ENCODE assay signal across 1 cellular context in genomic region chr2:154447727-154448418, GRCh38.
A peak's percentile ranks its signal among the peaks of the same experiment; 100 is the strongest.
TF ChIP-seq lines count a peak whose summit lies in the region.

No MANE protein-coding gene starts in this region.

TF ChIP-seq in HepG2, 621 proteins besides CTCF, POLR2A, EP300 and RAD21 (continued from another document and continues in another):
- peak; percentile 96 for TF ChIP-seq HOMEZ (CRISPR knock-in tag; IDR thresholded peaks at IDR 0.05; ENCODE audit: low read depth)
- TF ChIP-seq MIXL1 (CRISPR knock-in tag; IDR thresholded peaks at IDR 0.05), result peak; percentile 69
- TF ChIP-seq NFYC (CRISPR knock-in tag; IDR thresholded peaks at IDR 0.05), result 0 out of 2 replicates have a peak, but pooled peaks have one; percentile 48
- peak; percentile 53 for TF ChIP-seq MED1 (CRISPR knock-in tag; IDR thresholded peaks at IDR 0.05)
- no peak for TF ChIP-seq ZNF326 (CRISPR knock-in tag; IDR thresholded peaks at IDR 0.05; ENCODE audit: borderline replicate concordance)
- TF ChIP-seq ZNF790 (CRISPR knock-in tag; IDR thresholded peaks at IDR 0.05; ENCODE audit: borderline replicate concordance), result no peak
- TF ChIP-seq KAT8 (CRISPR knock-in tag; IDR thresholded peaks at IDR 0.05), result peak; percentile 61; the same call in 1 of the 2 replicates
- TF ChIP-seq MBNL3 (CRISPR knock-in tag; conservative IDR thresholded peaks at IDR 0.05), result 0 out of 2 replicates have a peak, but pooled peaks have one; percentile 11
- TF ChIP-seq ZFP62 (CRISPR knock-in tag; IDR thresholded peaks at IDR 0.05), result no peak
- peak; percentile 43; the same call in 1 of the 2 replicates for TF ChIP-seq SP140L (CRISPR knock-in tag; IDR thresholded peaks at IDR 0.05; ENCODE audit: borderline replicate concordance)
- peak; percentile 55; the same call in 1 of the 2 replicates for TF ChIP-seq NCOR1 (IDR thresholded peaks at IDR 0.05; ENCODE audit: borderline replicate concordance, low read length)
- peak; percentile 24; the same call in 1 of the 2 replicates for TF ChIP-seq KLF11 (CRISPR knock-in tag; IDR thresholded peaks at IDR 0.05)
- no peak for TF ChIP-seq PRPF4 (IDR thresholded peaks at IDR 0.05; ENCODE audit: low read depth, low read length, poor library complexity, severe bottlenecking)
- TF ChIP-seq JARID2 (CRISPR knock-in tag; IDR thresholded peaks at IDR 0.05; ENCODE audit: insufficient replicate concordance), result no peak
- TF ChIP-seq ZNF75D (CRISPR knock-in tag; IDR thresholded peaks at IDR 0.05; ENCODE audit: borderline replicate concordance), result no peak
- peak; percentile 38; the same call in 1 of the 2 replicates for TF ChIP-seq CHD4 (IDR thresholded peaks at IDR 0.05; ENCODE audit: borderline replicate concordance, low read length)
- peak; percentile 8; the same call in 1 of the 2 replicates for TF ChIP-seq STAG1 (CRISPR knock-in tag; IDR thresholded peaks at IDR 0.05)
- TF ChIP-seq ZFP36L1 (CRISPR knock-in tag; IDR thresholded peaks at IDR 0.05), result peak; percentile 67; the same call in 1 of the 2 replicates
- TF ChIP-seq SOX13 (IDR thresholded peaks at IDR 0.05), result no peak
- peak in 1 of 2 experiments; percentile 87; a peak in 2 of 4 replicates for TF ChIP-seq SOX13 (CRISPR knock-in tag; conservative IDR thresholded peaks at IDR 0.05 in 1 of 2, IDR thresholded peaks at IDR 0.05 in 1 of 2)
- no peak for TF ChIP-seq RFX5 (IDR thresholded peaks at IDR 0.05; ENCODE audit: low read depth, low read length)
- TF ChIP-seq, protein P1, sequence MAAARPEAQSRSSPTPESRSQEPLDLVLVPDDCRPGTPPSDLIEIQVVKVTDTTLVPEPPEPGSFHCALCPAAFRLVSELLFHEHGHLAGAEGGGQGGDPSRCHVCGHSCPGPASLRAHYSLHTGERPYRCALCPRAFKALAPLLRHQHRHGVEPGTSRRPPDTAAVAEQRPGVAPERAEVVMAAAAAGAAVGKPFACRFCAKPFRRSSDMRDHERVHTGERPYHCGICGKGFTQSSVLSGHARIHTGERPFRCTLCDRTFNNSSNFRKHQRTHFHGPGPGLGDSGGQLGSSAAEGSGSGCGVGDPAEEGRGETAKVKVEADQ (CRISPR knock-in tag; IDR thresholded peaks at IDR 0.05; ENCODE audit: borderline replicate concordance), result peak; percentile 71; the same call in 1 of the 2 replicates
- TF ChIP-seq MIER3 (CRISPR knock-in tag; IDR thresholded peaks at IDR 0.05; ENCODE audit: borderline replicate concordance), result 0 out of 2 replicates have a peak, but pooled peaks have one; percentile 38
- TF ChIP-seq SRF (IDR thresholded peaks at IDR 0.05; ENCODE audit: low read depth, low read length), result peak; percentile 98
- TF ChIP-seq ESRRA (CRISPR knock-in tag; IDR thresholded peaks at IDR 0.05; ENCODE audit: low read depth), result peak; percentile 16; the same call in 1 of the 2 replicates
- TF ChIP-seq ZBTB38 (CRISPR knock-in tag; IDR thresholded peaks at IDR 0.05), result no peak
- TF ChIP-seq, protein P2, sequence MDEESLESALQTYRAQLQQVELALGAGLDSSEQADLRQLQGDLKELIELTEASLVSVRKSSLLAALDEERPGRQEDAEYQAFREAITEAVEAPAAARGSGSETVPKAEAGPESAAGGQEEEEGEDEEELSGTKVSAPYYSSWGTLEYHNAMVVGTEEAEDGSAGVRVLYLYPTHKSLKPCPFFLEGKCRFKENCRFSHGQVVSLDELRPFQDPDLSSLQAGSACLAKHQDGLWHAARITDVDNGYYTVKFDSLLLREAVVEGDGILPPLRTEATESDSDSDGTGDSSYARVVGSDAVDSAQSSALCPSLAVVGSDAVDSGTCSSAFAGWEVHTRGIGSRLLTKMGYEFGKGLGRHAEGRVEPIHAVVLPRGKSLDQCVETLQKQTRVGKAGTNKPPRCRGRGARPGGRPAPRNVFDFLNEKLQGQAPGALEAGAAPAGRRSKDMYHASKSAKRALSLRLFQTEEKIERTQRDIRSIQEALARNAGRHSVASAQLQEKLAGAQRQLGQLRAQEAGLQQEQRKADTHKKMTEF (CRISPR knock-in tag; IDR thresholded peaks at IDR 0.05), result peak; percentile 69
- no peak for TF ChIP-seq FOXA1 (IDR thresholded peaks at IDR 0.05)
- peak; percentile 73 for TF ChIP-seq FOXA1 (CRISPR knock-in tag; IDR thresholded peaks at IDR 0.05)
- no peak for TF ChIP-seq ATAD3A (CRISPR knock-in tag; IDR thresholded peaks at IDR 0.05)
- TF ChIP-seq FOXK1 (CRISPR knock-in tag; IDR thresholded peaks at IDR 0.05; ENCODE audit: borderline replicate concordance, low read depth), result 0 out of 2 replicates have a peak, but pooled peaks have one; percentile 33
- peak; percentile 81 for TF ChIP-seq KDM6A (CRISPR knock-in tag; IDR thresholded peaks at IDR 0.05; ENCODE audit: low read depth)
- TF ChIP-seq, protein P3, sequence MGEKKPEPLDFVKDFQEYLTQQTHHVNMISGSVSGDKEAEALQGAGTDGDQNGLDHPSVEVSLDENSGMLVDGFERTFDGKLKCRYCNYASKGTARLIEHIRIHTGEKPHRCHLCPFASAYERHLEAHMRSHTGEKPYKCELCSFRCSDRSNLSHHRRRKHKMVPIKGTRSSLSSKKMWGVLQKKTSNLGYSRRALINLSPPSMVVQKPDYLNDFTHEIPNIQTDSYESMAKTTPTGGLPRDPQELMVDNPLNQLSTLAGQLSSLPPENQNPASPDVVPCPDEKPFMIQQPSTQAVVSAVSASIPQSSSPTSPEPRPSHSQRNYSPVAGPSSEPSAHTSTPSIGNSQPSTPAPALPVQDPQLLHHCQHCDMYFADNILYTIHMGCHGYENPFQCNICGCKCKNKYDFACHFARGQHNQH (CRISPR knock-in tag; IDR thresholded peaks at IDR 0.05), result peak; percentile 64; the same call in 1 of the 2 replicates
- TF ChIP-seq, protein P4, sequence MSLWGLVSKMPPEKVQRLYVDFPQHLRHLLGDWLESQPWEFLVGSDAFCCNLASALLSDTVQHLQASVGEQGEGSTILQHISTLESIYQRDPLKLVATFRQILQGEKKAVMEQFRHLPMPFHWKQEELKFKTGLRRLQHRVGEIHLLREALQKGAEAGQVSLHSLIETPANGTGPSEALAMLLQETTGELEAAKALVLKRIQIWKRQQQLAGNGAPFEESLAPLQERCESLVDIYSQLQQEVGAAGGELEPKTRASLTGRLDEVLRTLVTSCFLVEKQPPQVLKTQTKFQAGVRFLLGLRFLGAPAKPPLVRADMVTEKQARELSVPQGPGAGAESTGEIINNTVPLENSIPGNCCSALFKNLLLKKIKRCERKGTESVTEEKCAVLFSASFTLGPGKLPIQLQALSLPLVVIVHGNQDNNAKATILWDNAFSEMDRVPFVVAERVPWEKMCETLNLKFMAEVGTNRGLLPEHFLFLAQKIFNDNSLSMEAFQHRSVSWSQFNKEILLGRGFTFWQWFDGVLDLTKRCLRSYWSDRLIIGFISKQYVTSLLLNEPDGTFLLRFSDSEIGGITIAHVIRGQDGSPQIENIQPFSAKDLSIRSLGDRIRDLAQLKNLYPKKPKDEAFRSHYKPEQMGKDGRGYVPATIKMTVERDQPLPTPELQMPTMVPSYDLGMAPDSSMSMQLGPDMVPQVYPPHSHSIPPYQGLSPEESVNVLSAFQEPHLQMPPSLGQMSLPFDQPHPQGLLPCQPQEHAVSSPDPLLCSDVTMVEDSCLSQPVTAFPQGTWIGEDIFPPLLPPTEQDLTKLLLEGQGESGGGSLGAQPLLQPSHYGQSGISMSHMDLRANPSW (CRISPR knock-in tag; IDR thresholded peaks at IDR 0.05; ENCODE audit: borderline replicate concordance), result peak; percentile 26; the same call in 1 of the 2 replicates
- no peak for TF ChIP-seq FOXP1 (IDR thresholded peaks at IDR 0.05)
- peak; percentile 69 for TF ChIP-seq FOXP1 (CRISPR knock-in tag; IDR thresholded peaks at IDR 0.05)
- no peak for TF ChIP-seq REXO4 (CRISPR knock-in tag; IDR thresholded peaks at IDR 0.05; ENCODE audit: borderline replicate concordance)
- no peak for TF ChIP-seq IKZF4 (CRISPR knock-in tag; IDR thresholded peaks at IDR 0.05; ENCODE audit: borderline replicate concordance, low read depth, not compliant biosample characterization)
- TF ChIP-seq ZNF329 (CRISPR knock-in tag; IDR thresholded peaks at IDR 0.05; ENCODE audit: low read depth), result no peak
- 0 out of 2 replicates have a peak, but pooled peaks have one; percentile 42 for TF ChIP-seq ZNF33B (CRISPR knock-in tag; IDR thresholded peaks at IDR 0.05)
- no peak for TF ChIP-seq ZNF83 (CRISPR knock-in tag; IDR thresholded peaks at IDR 0.05; ENCODE audit: borderline replicate concordance)
- peak; percentile 19; the same call in 1 of the 2 replicates for TF ChIP-seq ARID4A (CRISPR knock-in tag; IDR thresholded peaks at IDR 0.05; ENCODE audit: borderline replicate concordance)
- TF ChIP-seq ZNF672 (CRISPR knock-in tag; IDR thresholded peaks at IDR 0.05), result no peak
- TF ChIP-seq HNF4G (IDR thresholded peaks at IDR 0.05; ENCODE audit: borderline replicate concordance, low read depth, low read length), result 0 out of 2 replicates have a peak, but pooled peaks have one; percentile 10
- no peak for TF ChIP-seq HNF4G (CRISPR knock-in tag; IDR thresholded peaks at IDR 0.05; ENCODE audit: borderline replicate concordance, low read depth)
- TF ChIP-seq, protein P5, sequence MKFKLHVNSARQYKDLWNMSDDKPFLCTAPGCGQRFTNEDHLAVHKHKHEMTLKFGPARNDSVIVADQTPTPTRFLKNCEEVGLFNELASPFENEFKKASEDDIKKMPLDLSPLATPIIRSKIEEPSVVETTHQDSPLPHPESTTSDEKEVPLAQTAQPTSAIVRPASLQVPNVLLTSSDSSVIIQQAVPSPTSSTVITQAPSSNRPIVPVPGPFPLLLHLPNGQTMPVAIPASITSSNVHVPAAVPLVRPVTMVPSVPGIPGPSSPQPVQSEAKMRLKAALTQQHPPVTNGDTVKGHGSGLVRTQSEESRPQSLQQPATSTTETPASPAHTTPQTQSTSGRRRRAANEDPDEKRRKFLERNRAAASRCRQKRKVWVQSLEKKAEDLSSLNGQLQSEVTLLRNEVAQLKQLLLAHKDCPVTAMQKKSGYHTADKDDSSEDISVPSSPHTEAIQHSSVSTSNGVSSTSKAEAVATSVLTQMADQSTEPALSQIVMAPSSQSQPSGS (CRISPR knock-in tag; IDR thresholded peaks at IDR 0.05), result no peak; the same call in 1 of the 2 replicates
- TF ChIP-seq RARA (CRISPR knock-in tag; IDR thresholded peaks at IDR 0.05), result peak; percentile 37
- no peak for TF ChIP-seq ZNF639 (CRISPR knock-in tag; conservative IDR thresholded peaks at IDR 0.05)
- TF ChIP-seq POGZ (CRISPR knock-in tag; IDR thresholded peaks at IDR 0.05), result peak; percentile 98
- peak; percentile 31; the same call in 1 of the 2 replicates for TF ChIP-seq ZNF878 (CRISPR knock-in tag; IDR thresholded peaks at IDR 0.05)
- no peak for TF ChIP-seq KDM2A (CRISPR knock-in tag; IDR thresholded peaks at IDR 0.05; ENCODE audit: borderline replicate concordance, low read depth)
- no peak for TF ChIP-seq SP4 (CRISPR knock-in tag; IDR thresholded peaks at IDR 0.05)
- TF ChIP-seq ZZZ3 (CRISPR knock-in tag; IDR thresholded peaks at IDR 0.05; ENCODE audit: borderline replicate concordance), result no peak
- no peak for TF ChIP-seq ZNF557 (CRISPR knock-in tag; IDR thresholded peaks at IDR 0.05)
- TF ChIP-seq ATF1 (CRISPR knock-in tag; IDR thresholded peaks at IDR 0.05), result peak; percentile 52; the same call in 1 of the 2 replicates
- peak; percentile 71 for TF ChIP-seq BCL6 (CRISPR knock-in tag; IDR thresholded peaks at IDR 0.05)
- peak; percentile 68; the same call in 1 of the 2 replicates for TF ChIP-seq ELF3 (CRISPR knock-in tag; IDR thresholded peaks at IDR 0.05)
- no peak for TF ChIP-seq ADNP (CRISPR knock-in tag; IDR thresholded peaks at IDR 0.05)
